21 cellular contexts compared by ENCODE assay signal in genomic region chr17:63836811-63837210, GRCh38. TPM values are rescaled to one million over a fixed set of nuclear protein-coding genes. Genes with fewer than 3 reads are reported as not detected.
DNase-seq lines count a peak whose midpoint lies in the region; ATAC-seq and TF ChIP-seq lines count a peak whose summit lies in the region.
"Had no signal": no experiment of that assay in that cellular context is flagged by ENCODE, and none has a peak within 500 bp of the region (broad histone marks: within the 10 kb centered on the region; RNA-seq: fewer than 3 reads in every experiment).

No MANE protein-coding gene starts in this region.

- H3K4me1 Mint-ChIP-seq in endothelial cell (ENCODE audit: unreplicated experiment), result peaks cover 17% of the 10 kb centered on the region

- H3K36me3 Mint-ChIP-seq in endothelial cell (ENCODE audit: low read depth, unreplicated experiment), result peaks cover 25% of the 10 kb centered on the region

- H3K27me3 Mint-ChIP-seq in endothelial cell (ENCODE audit: unreplicated experiment), result peaks cover 6% of the 10 kb centered on the region
- H3K27me3 Mint-ChIP-seq: activated CD4-positive, alpha-beta memory T cell treated with anti-CD3 and anti-CD28 coated beads, Interleukin-2, amount 10 ng/mL, durations not matched to agents 7 days and 5 days; CD4-positive, CD25-positive, alpha-beta regulatory T cell had no signal

- H3K27ac ChIP-seq in right cardiac atrium (ENCODE audit: low read length), result peak overlapping the region; percentile 24
- H3K27ac ChIP-seq in spleen, result peak overlapping the region in 3 of 8 donors; percentile 97
- H3K27ac ChIP-seq: parathyroid adenoma had no signal

- H3K27me3 ChIP-seq in right cardiac atrium (ENCODE audit: control insufficient read depth, insufficient read depth) (no peaks in the 10 kb centered on the region), spleen (replicated peaks in 1 of 7) (no peaks in the 10 kb centered on the region)
- H3K27me3 ChIP-seq: Peyer's patch, uterus had no signal

- H3K27ac Mint-ChIP-seq in endothelial cell (ENCODE audit: unreplicated experiment), result no peak overlapping the region
- H3K27ac Mint-ChIP-seq: WTC11 had no signal

- TF ChIP-seq POLR2A in spleen (IDR thresholded peaks at IDR 0.05), result no peak

- H3K36me3 ChIP-seq in spleen, result peaks cover 7 to 66% (median 53%) of the 10 kb centered on the region in 6 donors
- H3K36me3 ChIP-seq: uterus had no signal

- intact Hi-C loops in right cardiac atrium (cut with DNase I), result no loop called here
- intact Hi-C loops in Right ventricle myocardium superior (cut with DNase I), result no loop called here
- intact Hi-C loops in spleen (cut with DNase I; ENCODE audit: low total_unique reads), result no loop called here

- no peaks in the 10 kb centered on the region for H3K9me3 ChIP-seq in right cardiac atrium (ENCODE audit: control insufficient read depth, low read length)
- no peaks in the 10 kb centered on the region for H3K9me3 ChIP-seq in spleen
- H3K9me3 ChIP-seq: Peyer's patch, uterus had no signal

- no peak overlapping the region for H3K4me3 ChIP-seq in right cardiac atrium (ENCODE audit: low read length)
- H3K4me3 ChIP-seq in spleen, result no peak overlapping the region
- H3K4me3 ChIP-seq: coronary artery, Peyer's patch, uterus had no signal

- DNase-seq in right cardiac atrium (peak in 1 of 3 donors; percentile 33), Right ventricle myocardium superior (no peak), endothelial cell (ENCODE audit: low spot score) (no peak), spleen (peak; percentile 54), epidermal melanocyte (ENCODE audit: insufficient read length, low spot score) (no peak), T-helper 2 cell (no peak), anterior cingulate cortex (lab: John Stamatoyannopoulos, UW) (no peak)
- DNase-seq: activated CD4-positive, alpha-beta memory T cell treated with anti-CD3 and anti-CD28 coated beads, Interleukin-2, amount 10 ng/mL, durations not matched to agents 7 days and 5 days; activated naive CD4-positive, alpha-beta T cell treated with Interleukin-2 at 50 U/mL for 16 hours; activated T-cell treated with anti-CD3 and anti-CD28 coated beads for 4 hours; CD4-positive, CD25-positive, alpha-beta regulatory T cell; hippocampal formation; NCI-H2081 treated with DMSO at 0.1 percent for 48 hours; Peyer's patch; stimulated activated naive CD4-positive, alpha-beta T cell treated with Interleukin-2 at 50 U/mL for 16 hours; uterus had no signal

- H3K4me1 ChIP-seq in right cardiac atrium (ENCODE audit: control insufficient read depth, insufficient read depth, low read length), result peaks cover 20% of the 10 kb centered on the region
- peaks cover 43 to 97% (median 60%) of the 10 kb centered on the region in 6 donors for H3K4me1 ChIP-seq in spleen

- no peaks in the 10 kb centered on the region for H3K9me3 Mint-ChIP-seq in endothelial cell (ENCODE audit: unreplicated experiment)
- H3K9me3 Mint-ChIP-seq: activated CD4-positive, alpha-beta memory T cell treated with anti-CD3 and anti-CD28 coated beads, Interleukin-2, amount 10 ng/mL, durations not matched to agents 7 days and 5 days; WTC11 had no signal

- WGBS in right cardiac atrium, result 92% methylated on average over 7 of the region's 7 CpGs
- 92 to 97% (median 96%) methylated on average over 7 of the region's 7 CpGs for WGBS in spleen, 5 donors

- no peak for ATAC-seq in right cardiac atrium
- ATAC-seq in Right ventricle myocardium superior (ENCODE audit: poor library complexity), result no peak
- no peak for ATAC-seq in GM21367 (IDR thresholded peaks at IDR 0.05; ENCODE audit: unreplicated experiment)
- ATAC-seq: WTC11 had no signal

- peak overlapping the region; percentile 68 for H3K4me3 Mint-ChIP-seq in endothelial cell (ENCODE audit: unreplicated experiment)
- H3K4me3 Mint-ChIP-seq: activated CD4-positive, alpha-beta memory T cell treated with anti-CD3 and anti-CD28 coated beads, Interleukin-2, amount 10 ng/mL, durations not matched to agents 7 days and 5 days; WTC11 had no signal

- no peak for TF ChIP-seq CTCF in endothelial cell (IDR thresholded peaks at IDR 0.05; ENCODE audit: unreplicated experiment)
- no peak for TF ChIP-seq CTCF in spleen (IDR thresholded peaks at IDR 0.05 in 8 of 11, conservative IDR thresholded peaks at IDR 0.05 in 3 of 11)

RNA-seq across cellular contexts. Expression of gene SMARCD2, which starts 5.7 kb away (rescaled TPM):
- total RNA-seq in right cardiac atrium, result 10 to 100 TPM; 35.7 to 46.4 (median 37.4) TPM
- 27.9 TPM for polyA plus RNA-seq in right cardiac atrium
- total RNA-seq in Right ventricle myocardium superior, result 22.0 TPM
- 57.3 TPM for total RNA-seq in endothelial cell (ENCODE audit: unreplicated experiment)
- 100 to 1,000 TPM in 3 of 7 donors, 10 to 100 TPM in 4; 76.5 to 154 (median 95.7) TPM for total RNA-seq in spleen
- 10 to 100 TPM; 47.3 to 84.8 (median 57.9) TPM for polyA plus RNA-seq in spleen

RNA-seq across cellular contexts. Expression of gene FTSJ3, which starts 9.3 kb away (rescaled TPM):
- total RNA-seq in right cardiac atrium (10 to 100 TPM; 34.2 to 52.3 (median 38.2) TPM), Right ventricle myocardium superior (29.8 TPM), endothelial cell (ENCODE audit: unreplicated experiment) (48.6 TPM), spleen (10 to 100 TPM; 26.1 to 45.7 (median 37.7) TPM)
- polyA plus RNA-seq in right cardiac atrium (17.2 TPM), spleen (10 to 100 TPM; 13.5 to 22.9 (median 16.3) TPM)

RNA-seq across cellular contexts. Expression of gene PSMC5, which starts 9.6 kb away (rescaled TPM):
- 100 to 1,000 TPM; 141 to 159 (median 147) TPM for total RNA-seq in right cardiac atrium
- polyA plus RNA-seq in right cardiac atrium, result 175 TPM
- total RNA-seq in Right ventricle myocardium superior, result 136 TPM
- total RNA-seq in endothelial cell (ENCODE audit: unreplicated experiment), result 124 TPM
- total RNA-seq in spleen, result 100 to 1,000 TPM in 2 of 7 donors, 10 to 100 TPM in 5; 74.5 to 102 (median 97.2) TPM
- polyA plus RNA-seq in spleen, result 100 to 1,000 TPM; 135 to 175 (median 147) TPM

RNA-seq across cellular contexts. Expression of gene CSH2, which starts 36.7 kb away (rescaled TPM):
- total RNA-seq in right cardiac atrium, result not detected
- not detected for polyA plus RNA-seq in right cardiac atrium
- total RNA-seq in Right ventricle myocardium superior, result not detected
- not detected for total RNA-seq in endothelial cell (ENCODE audit: unreplicated experiment)
- not detected for total RNA-seq in spleen
- polyA plus RNA-seq in spleen, result not detected
- total RNA-seq: activated CD4-positive, alpha-beta memory T cell treated with anti-CD3 and anti-CD28 coated beads, Interleukin-2, amount 10 ng/mL, durations not matched to agents 7 days and 5 days; NCI-H460; Peyer's patch; uterus; WTC11 had no signal
- polyA plus RNA-seq: CD4-positive, CD25-positive, alpha-beta regulatory T cell had no signal

RNA-seq across cellular contexts. Expression of gene GH2, which starts 44.9 kb away (rescaled TPM):
- not detected for total RNA-seq in right cardiac atrium
- not detected for polyA plus RNA-seq in right cardiac atrium
- not detected for total RNA-seq in Right ventricle myocardium superior
- total RNA-seq in endothelial cell (ENCODE audit: unreplicated experiment), result not detected
- not detected for total RNA-seq in spleen
- polyA plus RNA-seq in spleen, result not detected
- total RNA-seq: activated CD4-positive, alpha-beta memory T cell treated with anti-CD3 and anti-CD28 coated beads, Interleukin-2, amount 10 ng/mL, durations not matched to agents 7 days and 5 days; CD4-positive, CD25-positive, alpha-beta regulatory T cell; NCI-H460; Peyer's patch; uterus had no signal
- polyA plus RNA-seq: CD4-positive, CD25-positive, alpha-beta regulatory T cell had no signal
